Comparison of ENCODE assay signal across 8 cellular contexts in the genomic region with DNA sequence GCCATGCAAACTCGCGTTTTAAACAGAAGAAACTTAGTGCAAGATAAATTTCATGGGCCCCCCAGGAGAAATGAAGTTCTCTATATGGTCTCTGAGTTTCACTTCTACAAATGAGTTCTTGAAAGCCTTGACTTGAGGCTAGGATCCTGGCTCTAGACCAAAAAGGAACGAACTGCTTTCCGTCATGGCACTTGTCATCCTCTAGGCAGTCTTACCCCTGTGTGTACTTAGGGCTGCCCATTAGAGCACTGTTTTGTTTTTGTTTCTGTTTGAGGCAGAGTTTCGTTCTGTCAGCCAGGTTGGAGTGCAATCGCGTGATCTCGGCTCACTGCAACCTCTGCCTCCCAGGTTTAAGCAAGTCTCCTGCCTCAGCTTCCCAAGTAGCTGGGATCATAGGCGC. TPM values are rescaled to one million over a fixed set of nuclear protein-coding genes. Genes with fewer than 3 reads are reported as not detected.
DNase-seq lines count a peak whose midpoint lies in the region; ATAC-seq and TF ChIP-seq lines count a peak whose summit lies in the region.

No MANE protein-coding gene starts in this region.

- no peaks in the 10 kb centered on the region for H3K9me3 ChIP-seq in left lung
- H3K9me3 ChIP-seq in gastrocnemius medialis = no peaks in the 10 kb centered on the region
- H3K9me3 ChIP-seq in MG63 = no peaks in the 10 kb centered on the region

- TF ChIP-seq CTCF in left lung (IDR thresholded peaks at IDR 0.05) (no peak), gastrocnemius medialis (IDR thresholded peaks at IDR 0.05 in 4 of 5, conservative IDR thresholded peaks at IDR 0.05 in 1 of 5) (no peak)

- peaks cover 0 to 94% of the 10 kb centered on the region in 2 donors for H3K36me3 ChIP-seq in left lung
- peaks cover 0 to 55% of the 10 kb centered on the region in 2 donors for H3K36me3 ChIP-seq in gastrocnemius medialis
- peaks cover 42% of the 10 kb centered on the region for H3K36me3 ChIP-seq in MG63

- no peak for DNase-seq in left lung
- no peak for DNase-seq in occipital lobe (lab: John Stamatoyannopoulos, UW)
- no peak for DNase-seq in gastrocnemius medialis
- DNase-seq in MG63 = no peak
- DNase-seq in HT-29 (ENCODE audit: low spot score) = no peak

- peak; percentile 93 for ATAC-seq in GM18517 (IDR thresholded peaks at IDR 0.05; ENCODE audit: unreplicated experiment)
- ATAC-seq in GM21447 (IDR thresholded peaks at IDR 0.05; ENCODE audit: unreplicated experiment) = peak; percentile 96
- ATAC-seq in HG03342 (IDR thresholded peaks at IDR 0.05; ENCODE audit: unreplicated experiment) = peak; percentile 93
- ATAC-seq in left lung = peak; percentile 70
- ATAC-seq in gastrocnemius medialis = no peak

- H3K27ac ChIP-seq in left lung (no peak overlapping the region), gastrocnemius medialis (no peak overlapping the region)

- H3K4me3 ChIP-seq in left lung = no peak overlapping the region
- H3K4me3 ChIP-seq in gastrocnemius medialis = no peak overlapping the region
- H3K4me3 ChIP-seq in MG63 = no peak overlapping the region

- H3K27me3 ChIP-seq in left lung (no peaks in the 10 kb centered on the region), gastrocnemius medialis (no peaks in the 10 kb centered on the region), MG63 (no peaks in the 10 kb centered on the region)

- H3K4me1 ChIP-seq in left lung (peaks cover 0 to 8% of the 10 kb centered on the region in 2 donors), gastrocnemius medialis (peaks cover 10 to 13% of the 10 kb centered on the region in 2 donors)

- TF ChIP-seq POLR2A in gastrocnemius medialis (IDR thresholded peaks at IDR 0.05) = no peak

- intact Hi-C loops in left lung (cut with DNase I) (no loop called here), gastrocnemius medialis (cut with DNase I; ENCODE audit: low total_unique reads) (no loop called here)

- in situ Hi-C loops in gastrocnemius medialis (cut with MboI; ENCODE audit: low sequenced_read_pairs in 4 of 4) = no loop called here

RNA-seq across cellular contexts. Expression of a gene that starts 29.0 kb away (rescaled TPM):
- 10 to 100 TPM; 42.2 to 46.2 TPM for total RNA-seq in left lung
- total RNA-seq in occipital lobe = 29.6 TPM
- 10 to 100 TPM; 21.7 to 48.7 (median 34.7) TPM for total RNA-seq in gastrocnemius medialis
- total RNA-seq in MG63 (2014; rRNA removed; shearing (Covaris generic); ENCODE audit: low replicate concordance) = 39.8 and 44.8 TPM in 2 replicates
- 44.9 and 47.1 TPM in 2 replicates for total RNA-seq in HT-29 (2014; rRNA removed; shearing (Covaris generic))

RNA-seq across cellular contexts. Expression of a gene that starts 38.5 kb away (rescaled TPM):
- total RNA-seq in left lung (10 to 100 TPM; 22.3 to 25.2 TPM), occipital lobe (15.0 TPM), gastrocnemius medialis (10 to 100 TPM; 16.7 to 18.9 (median 18.0) TPM)
- 7.3 and 24.4 TPM in 2 replicates for total RNA-seq in MG63 (2014; rRNA removed; shearing (Covaris generic); ENCODE audit: low replicate concordance)
- 13.5 and 13.8 TPM in 2 replicates for total RNA-seq in HT-29 (2014; rRNA removed; shearing (Covaris generic))

Comparison
In these comparisons a context has a peak if more than half of its experiments do, and no peak if none do; other contexts are left out.
1. ATAC-seq: peak in GM18517 (single experiment), GM21447 (single experiment), HG03342 (single experiment) and left lung (single experiment); none in gastrocnemius medialis (0 of 2).